ENCODE assay signal across 8 cellular contexts in genomic region chr5:123511290-123511647, GRCh38. TPM values are rescaled to one million over a fixed set of nuclear protein-coding genes. Genes with fewer than 3 reads are reported as not detected.
DNase-seq lines count a peak whose midpoint lies in the region; ATAC-seq and TF ChIP-seq lines count a peak whose summit lies in the region.

No MANE protein-coding gene starts in this region.

- ATAC-seq in naive B cell (ENCODE audit: low read depth in 2 of 2) (no peak), mucosa of descending colon (no peak), HG03460 (IDR thresholded peaks at IDR 0.05; ENCODE audit: unreplicated experiment) (no peak)

- peaks cover 0 to 8% (median 0%) of the 10 kb centered on the region in 3 donors for H3K27me3 Mint-ChIP-seq in naive B cell

- peak; percentile 10 for DNase-seq in AG08395 (ENCODE audit: low spot score)
- DNase-seq in choroid plexus epithelial cell (ENCODE audit: low read depth), result peak; percentile 80
- DNase-seq in naive B cell, result no peak
- DNase-seq in mucosa of descending colon, result no peak
- DNase-seq in HK-2 (ENCODE audit: unreplicated experiment), result no peak
- DNase-seq in central memory CD4-positive, alpha-beta T cell, result no peak

- H3K9me3 ChIP-seq in KOPT-K1 (ENCODE audit: insufficient read depth, low read length, poor library complexity, severe bottlenecking) (no peaks in the 10 kb centered on the region), mucosa of descending colon (no peaks in the 10 kb centered on the region)

- TF ChIP-seq CTCF in choroid plexus epithelial cell (conservative IDR thresholded peaks at IDR 0.05; ENCODE audit: low read depth, low read length) (no peak), mucosa of descending colon (IDR thresholded peaks at IDR 0.05) (no peak)

- peak overlapping the region; percentile 95 to 100 (median 100) for H3K4me3 Mint-ChIP-seq in naive B cell

- peaks cover 7% of the 10 kb centered on the region for H3K4me1 ChIP-seq in mucosa of descending colon (ENCODE audit: low read depth)

- H3K27ac Mint-ChIP-seq in naive B cell, result peak overlapping the region in 4 of 6 donors; percentile 97 to 99 (median 99)

- peak overlapping the region; percentile 58 for H3K27ac ChIP-seq in KOPT-K1 (ENCODE audit: low read depth, low read length, poor library complexity, severe bottlenecking)

- peak overlapping the region; percentile 64 for H3K4me3 ChIP-seq in choroid plexus epithelial cell (ENCODE audit: low read depth, low read length)
- H3K4me3 ChIP-seq in mucosa of descending colon, result no peak overlapping the region

- intact Hi-C loops in mucosa of descending colon (cut with DNase I, micrococcal nuclease), result no loop called here

- H3K4me1 Mint-ChIP-seq in naive B cell, result peaks cover 33 to 44% (median 42%) of the 10 kb centered on the region in 3 donors

- no peaks in the 10 kb centered on the region for H3K36me3 ChIP-seq in KOPT-K1 (ENCODE audit: insufficient read depth, low read length)
- no peaks in the 10 kb centered on the region for H3K36me3 ChIP-seq in mucosa of descending colon (ENCODE audit: low read depth)

- H3K36me3 Mint-ChIP-seq in naive B cell, result no peaks in the 10 kb centered on the region

- no peaks in the 10 kb centered on the region for H3K9me3 Mint-ChIP-seq in naive B cell

RNA-seq across cellular contexts. Expression of gene CSNK1G3, which starts 0.7 kb away (rescaled TPM):
- polyA plus RNA-seq in naive B cell (ENCODE audit: low read depth in 6 of 6), result 100 to 1,000 TPM in 4 of 6 donors, 10 to 100 TPM in 2; 92.2 to 123 (median 109) TPM
- total RNA-seq in mucosa of descending colon, result 10 to 100 TPM; 53.3 to 72.0 (median 69.1) TPM

Comparison
In these comparisons a context has a peak if more than half of its experiments do, and no peak if none do; other contexts are left out.
1. DNase-seq: peak in AG08395 (single experiment) and choroid plexus epithelial cell (single experiment); none in naive B cell (single experiment), mucosa of descending colon (0 of 3), HK-2 (single experiment) and central memory CD4-positive, alpha-beta T cell (single experiment).